Comparison of ENCODE assay signal across 20 cellular contexts in genomic region chr5:178429541-178430186, GRCh38.
DNase-seq lines count a peak whose midpoint lies in the region; ATAC-seq, FAIRE-seq and TF ChIP-seq lines count a peak whose summit lies in the region.
"Had no signal": no experiment of that assay in that cellular context is flagged by ENCODE, and none has a peak within 500 bp of the region (broad histone marks: within the 10 kb centered on the region; RNA-seq: fewer than 3 reads in every experiment).

No MANE protein-coding gene starts in this region.

- dilution Hi-C loops in mammary epithelial cell (cut with HindIII; ENCODE audit: low sequenced_read_pairs) = no loop called here

- no peak overlapping the region for H3K4me3 Mint-ChIP-seq in MCF 10A (ENCODE audit: unreplicated experiment)

- H4K20me1 ChIP-seq in mammary epithelial cell (ENCODE audit: insufficient read depth, low read length) (no peaks in the 10 kb centered on the region), K562 (replicated peaks; ENCODE audit: control insufficient read depth, insufficient read depth, low read length) (no peaks in the 10 kb centered on the region)
- H4K20me1 ChIP-seq: BLaER1 treated with 17β-estradiol and CSF1 and Interleukin-3, amounts not matched to agents 10 nM and 100 nM had no signal

- WGBS in mammary epithelial cell (ENCODE audit: low coverage, missing lambda C conversion rate) = 13% methylated on average over 10 of the region's 10 CpGs
- WGBS in K562 (ENCODE audit: insufficient coverage, low coverage, missing lambda C conversion rate) = 41% methylated on average over 9 of the region's 10 CpGs

- TF ChIP-seq CTCF in MCF 10A (IDR thresholded peaks at IDR 0.05; ENCODE audit: unreplicated experiment) (no peak), mammary epithelial cell (conservative IDR thresholded peaks at IDR 0.05 in 1 of 2, IDR thresholded peaks at IDR 0.05 in 1 of 2; ENCODE audit: extremely low read depth in 1 of 2, insufficient read depth in 1 of 2, low read depth in 1 of 2, low read length in 2 of 2) (no peak), K562 (IDR thresholded peaks at IDR 0.05 in 2 of 3, conservative IDR thresholded peaks at IDR 0.05 in 1 of 3; ENCODE audit: insufficient read depth in 2 of 3, low read depth in 1 of 3, low read length in 3 of 3) (no peak), lower lobe of right lung (IDR thresholded peaks at IDR 0.05) (no peak)

- H3K36me3 Mint-ChIP-seq in MCF 10A (ENCODE audit: insufficient read depth, unreplicated experiment) = peaks cover 7% of the 10 kb centered on the region

- no TSS peak for BruUV-seq in MCF 10A (replicated peaks; lab: Mats Ljungman, UMichigan)
- BruUV-seq in mammary epithelial cell (replicated peaks; lab: Mats Ljungman, UMichigan) = no TSS peak
- no TSS peak for BruUV-seq in K562 (replicated peaks; lab: Mats Ljungman, UMichigan)

- no peak for FAIRE-seq in K562 (lab: Jason Lieb, UNC)
- FAIRE-seq: A204.1, D721Med had no signal

- in situ Hi-C loops in mammary epithelial cell (cut with MboI; ENCODE audit: low sequenced_read_pairs in 2 of 2) (no loop called here), K562 (cut with MboI) (no loop called here)

- TF ChIP-seq POLR2A in K562 (conservative IDR thresholded peaks at IDR 0.05) = no peak

- intact Hi-C loops in MCF 10A (cut with micrococcal nuclease) (no loop called here), mammary epithelial cell (cut with micrococcal nuclease) (no loop called here), K562 (cut with micrococcal nuclease) (no loop called here), lower lobe of right lung (cut with DNase I) (no loop called here)

- POLR2A ChIA-PET in MCF 10A (lab: Yijun Ruan, JAX) = interaction anchor here (0.6 to 1.4 kb wide), 3 partner anchors 13 to 134 kb away, joined by 3 to 4 read pairs (median 3); no protein-coding TSS in a partner anchor
- POLR2A ChIA-PET in K562 (lab: Yijun Ruan, JAX) = interaction anchor here (0.6 kb wide), 2 partner anchors 13 to 70 kb away, joined by 3 to 4 read pairs; no protein-coding TSS in a partner anchor

- CTCF ChIA-PET in MCF 10A (lab: Yijun Ruan, JAX) (interaction anchor here (0.6 to 1.6 kb wide), 4 partner anchors 31 to 140 kb away, joined by 3 to 5 read pairs (median 3); no protein-coding TSS in a partner anchor), mammary epithelial cell (lab: Charles Lee; ENCODE audit: low non-redundant PET) (no interaction called here), K562 (lab: Yijun Ruan, JAX; ENCODE audit: low intra/inter-chr PET ratio) (no interaction called here)

- H3K27me3 Mint-ChIP-seq in MCF 10A (ENCODE audit: insufficient read depth, unreplicated experiment) = peaks cover 15% of the 10 kb centered on the region

- no peak overlapping the region for H3K9ac ChIP-seq in mammary epithelial cell (ENCODE audit: insufficient read depth, low read length)
- H3K9ac ChIP-seq in K562 (ENCODE audit: insufficient read depth in 1 of 2, low read depth in 2 of 2, low read length in 2 of 2) = peak overlapping the region in 1 of 2 experiments; percentile 6; a peak in 1 of 4 replicates
- H3K9ac ChIP-seq: BLaER1 treated with 17β-estradiol and CSF1 and Interleukin-3, amounts not matched to agents 10 nM and 100 nM had no signal

- H3K4me1 ChIP-seq in mammary epithelial cell (ENCODE audit: insufficient read depth, low read length) (no peaks in the 10 kb centered on the region), K562 (replicated peaks in 1 of 2; ENCODE audit: control insufficient read depth in 2 of 2, insufficient read depth in 2 of 2, low read length in 2 of 2) (peaks cover 0 to 19% of the 10 kb centered on the region in 2 experiments; a peak in 2 of 5 replicates), lower lobe of right lung (peaks cover 12% of the 10 kb centered on the region)

- no peak overlapping the region for H3K4me2 ChIP-seq in mammary epithelial cell (ENCODE audit: insufficient read depth, low read depth, low read length)
- no peak overlapping the region for H3K4me2 ChIP-seq in K562 (ENCODE audit: insufficient read depth, low read length)
- H3K4me2 ChIP-seq: BLaER1 treated with 17β-estradiol and CSF1 and Interleukin-3, amounts not matched to agents 10 nM and 100 nM had no signal

- no peak for TF ChIP-seq EP300 in K562 (IDR thresholded peaks at IDR 0.05; ENCODE audit: low read length)

- H3K9me3 ChIP-seq in mammary epithelial cell (replicated peaks; ENCODE audit: insufficient read depth, low read length) (peaks cover 19% of the 10 kb centered on the region), K562 (replicated peaks; ENCODE audit: control insufficient read depth, insufficient read depth, low read depth, low read length) (no peaks in the 10 kb centered on the region), lower lobe of right lung (no peaks in the 10 kb centered on the region)

- H3K4me3 ChIP-seq in mammary epithelial cell (replicated peaks in 1 of 3; ENCODE audit: insufficient read depth in 1 of 3, low read depth in 2 of 3, low read length in 3 of 3) = no peak overlapping the region
- no peak overlapping the region for H3K4me3 ChIP-seq in K562
- no peak overlapping the region for H3K4me3 ChIP-seq in lower lobe of right lung
- H3K4me3 ChIP-seq: BLaER1 treated with 17β-estradiol and CSF1 and Interleukin-3, amounts not matched to agents 10 nM and 100 nM; cardiac muscle cell; skin epidermis had no signal

- TF ChIP-seq RAD21 in K562 (CRISPR knock-in tag; conservative IDR thresholded peaks at IDR 0.05 in 1 of 2, IDR thresholded peaks at IDR 0.05 in 1 of 2) = no peak

- H3K27ac Mint-ChIP-seq in MCF 10A (ENCODE audit: low read depth, unreplicated experiment) = no peak overlapping the region
- H3K27ac Mint-ChIP-seq: activated T-helper 2 cell treated with anti-CD3 and anti-CD28 coated beads, Interferon-gamma antibody, Interleukin-2, Interleukin-4, amounts not matched to agents 10 μg/mL and 5 μg/mL and 100 μg/mL, durations not matched to agents 14 hours and 24 hours and 36 hours had no signal

- H2AFZ ChIP-seq in mammary epithelial cell (ENCODE audit: low read depth, low read length) (no peak overlapping the region), K562 (ENCODE audit: low read depth, low read length) (no peak overlapping the region)

- peaks cover 14% of the 10 kb centered on the region for H3K4me1 Mint-ChIP-seq in MCF 10A (ENCODE audit: insufficient read depth, unreplicated experiment)

- H3K36me3 ChIP-seq in mammary epithelial cell (ENCODE audit: insufficient read depth, low read length) = no peaks in the 10 kb centered on the region
- H3K36me3 ChIP-seq in K562 (ENCODE audit: control insufficient read depth, insufficient read depth, low read length) = no peaks in the 10 kb centered on the region
- no peaks in the 10 kb centered on the region for H3K36me3 ChIP-seq in lower lobe of right lung
- H3K36me3 ChIP-seq: BLaER1 treated with 17β-estradiol and CSF1 and Interleukin-3, amounts not matched to agents 10 nM and 100 nM; cardiac muscle cell had no signal

- H3K9me3 Mint-ChIP-seq in MCF 10A (ENCODE audit: unreplicated experiment) = peaks cover 13% of the 10 kb centered on the region
- H3K9me3 Mint-ChIP-seq: activated T-helper 2 cell treated with anti-CD3 and anti-CD28 coated beads, Interferon-gamma antibody, Interleukin-2, Interleukin-4, amounts not matched to agents 10 μg/mL and 5 μg/mL and 100 μg/mL, durations not matched to agents 14 hours and 24 hours and 36 hours had no signal

- DNase-seq in MCF 10A (ENCODE audit: unreplicated experiment) = peak; percentile 15
- no peak for DNase-seq in mammary epithelial cell
- DNase-seq in K562 (ENCODE audit: extremely low read depth in 1 of 4, low spot score in 3 of 4) = no peak
- DNase-seq in lower lobe of right lung = peak; percentile 26
- DNase-seq in stimulated activated CD8-positive, alpha-beta memory T cell treated with anti-CD3 and anti-CD28 coated beads, Interleukin-4, amount 100 ng/mL, for 48 hours = peak; percentile 14
- no peak for DNase-seq in SHP77 treated with DMSO at 0.1 percent for 48 hours (lab: John Stamatoyannopoulos, UW)
- DNase-seq: KBM-7, left colon, NCI-H2081 treated with DMSO at 0.1 percent for 48 hours, NCI-H510A, SW 1271 had no signal

- no peak; the same call in 2 of the 3 replicates for ATAC-seq in K562
- ATAC-seq in lower lobe of right lung = no peak
- no peak for ATAC-seq in GM21515 (IDR thresholded peaks at IDR 0.05; ENCODE audit: unreplicated experiment)
- no peak for ATAC-seq in GM18520 (IDR thresholded peaks at IDR 0.05; ENCODE audit: unreplicated experiment)

- no peaks in the 10 kb centered on the region for H3K9me1 ChIP-seq in K562 (ENCODE audit: control insufficient read depth, insufficient read depth, low read length)

- no peaks in the 10 kb centered on the region for H3K27me3 ChIP-seq in mammary epithelial cell (ENCODE audit: insufficient read depth, low read length)
- H3K27me3 ChIP-seq in K562 (ENCODE audit: control insufficient read depth in 2 of 2, insufficient read depth in 2 of 2, low read length in 2 of 2) = peaks cover 0 to 17% of the 10 kb centered on the region in 2 experiments; a peak in 2 of 5 replicates
- no peaks in the 10 kb centered on the region for H3K27me3 ChIP-seq in lower lobe of right lung (ENCODE audit: low read depth)
- H3K27me3 ChIP-seq: cardiac muscle cell had no signal

- no peak overlapping the region for H3K27ac ChIP-seq in mammary epithelial cell (ENCODE audit: insufficient read depth, low read depth, low read length)
- no peak overlapping the region for H3K27ac ChIP-seq in K562 (ENCODE audit: extremely low read depth, low read depth, low read length)
- no peak overlapping the region for H3K27ac ChIP-seq in lower lobe of right lung
- H3K27ac ChIP-seq: BLaER1 treated with 17β-estradiol and CSF1 and Interleukin-3, amounts not matched to agents 10 nM and 100 nM; cardiac muscle cell; RWPE1 had no signal

- H3K79me2 ChIP-seq in mammary epithelial cell (ENCODE audit: insufficient read depth, low read length) (no peaks in the 10 kb centered on the region), K562 (ENCODE audit: control insufficient read depth, insufficient read depth, low read length) (no peaks in the 10 kb centered on the region)

TF ChIP-seq in K562, 482 proteins besides CTCF, POLR2A, EP300 and RAD21 (continues in another document):
- 0 out of 4 replicates have a peak, but pooled peaks of 1 of the 2 experiments have one; percentile 15 for TF ChIP-seq KDM1A (IDR thresholded peaks at IDR 0.05)

Comparison
In these comparisons a context has a peak if more than half of its experiments do, and no peak if none do; other contexts are left out.
1. DNase-seq: peak in MCF 10A (single experiment), lower lobe of right lung (single experiment) and stimulated activated CD8-positive, alpha-beta memory T cell treated with anti-CD3 and anti-CD28 coated beads, Interleukin-4, amount 100 ng/mL, for 48 hours (single experiment); none in mammary epithelial cell (single experiment), K562 (0 of 4) and SHP77 treated with DMSO at 0.1 percent for 48 hours (single experiment).